14 cellular contexts compared by ENCODE assay signal in genomic region chr6:140623498-140623897, GRCh38.
DNase-seq lines count a peak whose midpoint lies in the region; ATAC-seq and FAIRE-seq lines count a peak whose summit lies in the region.
"Had no signal": no experiment of that assay in that cellular context is flagged by ENCODE, and none has a peak within 500 bp of the region (broad histone marks: within the 10 kb centered on the region; RNA-seq: fewer than 3 reads in every experiment).

No MANE protein-coding gene starts in this region.

- DNase-seq in H4 (ENCODE audit: low spot score) (peak; percentile 53), RPMI7951 (ENCODE audit: low read depth) (peak; percentile 82), epithelial cell of prostate (ENCODE audit: low read depth, low spot score) (no peak), urothelium cell line (ENCODE audit: low spot score) (peak; percentile 40), cerebellum (ENCODE audit: low spot score) (no peak)
- DNase-seq: activated CD4-positive, alpha-beta T cell treated with anti-CD3 and anti-CD28 coated beads, Interleukin-2, amount 50 U/mL, for 4 hours; activated effector memory CD4-positive, alpha-beta T cell treated with anti-CD3 and anti-CD28 coated beads, Interleukin-2, amount 50 U/mL, for 16 hours; naive thymus-derived CD4-positive, alpha-beta T cell; NCI-H2081 treated with DMSO at 0.1 percent for 48 hours had no signal

- peak overlapping the region; percentile 60 for H3K27ac ChIP-seq in epithelial cell of prostate

- FAIRE-seq in urothelium cell line (lab: Jason Lieb, UNC), result no peak
- FAIRE-seq: D721Med, frontal cortex, GM12892 had no signal

- ATAC-seq in GM21723 (IDR thresholded peaks at IDR 0.05; ENCODE audit: unreplicated experiment) (no peak), GM18861 (IDR thresholded peaks at IDR 0.05; ENCODE audit: unreplicated experiment) (no peak)
- ATAC-seq: naive thymus-derived CD4-positive, alpha-beta T cell had no signal

Comparison
In these comparisons a context has a peak if more than half of its experiments do, and no peak if none do; other contexts are left out.
1. DNase-seq: peak in H4 (single experiment), RPMI7951 (single experiment) and urothelium cell line (single experiment); none in epithelial cell of prostate (single experiment) and cerebellum (single experiment).